Comparison of ENCODE assay signal across 13 cellular contexts in genomic region chr1:230080834-230081233, GRCh38.
"Had no signal": no experiment of that assay in that cellular context is flagged by ENCODE, and none has a peak within 500 bp of the region (broad histone marks: within the 10 kb centered on the region; RNA-seq: fewer than 3 reads in every experiment).

No MANE protein-coding gene starts in this region.

- DNase-seq: activated CD4-positive, alpha-beta T cell treated with anti-CD3 and anti-CD28 coated beads, Interleukin-2, amount 10 ng/mL, durations not matched to agents 24 days and 14 days; activated CD8-positive, alpha-beta T cell treated with anti-CD3 and anti-CD28 coated beads for 36 hours; activated effector memory CD4-positive, alpha-beta T cell treated with Interleukin-2 at 50 U/mL for 16 hours; activated naive CD4-positive, alpha-beta T cell treated with anti-CD3 and anti-CD28 coated beads, Interleukin-2, amount 10 ng/mL, durations not matched to agents 7 days and 5 days; activated naive CD8-positive, alpha-beta T cell treated with anti-CD3 and anti-CD28 coated beads, Interleukin-2, amount 50 U/mL, for 24 hours; activated T-cell treated with anti-CD3 and anti-CD28 coated beads, Interleukin-2, amount 50 U/mL, for 48 hours; cerebellar nuclear complex; effector CD4-positive, alpha-beta T cell; esophagus squamous epithelium; hippocampal formation; stimulated activated naive CD4-positive, alpha-beta T cell treated with Interleukin-2 at 50 U/mL for 16 hours had no signal

- H3K4me3 ChIP-seq: esophagus squamous epithelium, SJSA1, tibial nerve had no signal

- H3K27ac ChIP-seq: esophagus squamous epithelium, SJSA1 had no signal

- H3K27me3 ChIP-seq: esophagus squamous epithelium, SJSA1, tibial nerve had no signal

- ATAC-seq: activated CD8-positive, alpha-beta T cell treated with anti-CD3 and anti-CD28 coated beads for 36 hours; activated naive CD8-positive, alpha-beta T cell treated with anti-CD3 and anti-CD28 coated beads, Interleukin-2, amount 50 U/mL, for 24 hours had no signal

- H3K36me3 ChIP-seq: SJSA1, tibial nerve had no signal

- H3K9me3 ChIP-seq: esophagus squamous epithelium, SJSA1, tibial nerve had no signal
